ENCODE assay signal across 31 cellular contexts in genomic region chr5:3024126-3024525, GRCh38.
"Had no signal": no experiment of that assay in that cellular context is flagged by ENCODE, and none has a peak within 500 bp of the region (broad histone marks: within the 10 kb centered on the region; RNA-seq: fewer than 3 reads in every experiment).

No MANE protein-coding gene starts in this region.

- H3K9me3 ChIP-seq: esophagus squamous epithelium, gastroesophageal sphincter had no signal

- H3K4me1 ChIP-seq: esophagus squamous epithelium, gastroesophageal sphincter had no signal

- H3K27ac Mint-ChIP-seq: activated CD4-positive, alpha-beta memory T cell treated with anti-CD3 and anti-CD28 coated beads for 36 hours; activated CD4-positive, alpha-beta T cell treated with anti-CD3 and anti-CD28 coated beads for 36 hours; activated CD4-positive, alpha-beta T cell treated with anti-CD3 and anti-CD28 coated beads, Interleukin-2, amount 10 ng/mL, durations not matched to agents 24 days and 14 days; activated CD8-positive, alpha-beta memory T cell treated with anti-CD3 and anti-CD28 coated beads, Interleukin-2, amount 10 ng/mL, durations not matched to agents 7 days and 5 days; activated CD8-positive, alpha-beta T cell treated with anti-CD3 and anti-CD28 coated beads, Interleukin-2, amount 10 ng/mL, durations not matched to agents 7 days and 5 days; activated naive CD8-positive, alpha-beta T cell; activated T-helper 1 cell treated with anti-CD3 and anti-CD28 coated beads, Interleukin-12 subunit alpha, Interleukin-12 subunit beta, Interleukin-2, Interleukin-4 antibody, amounts not matched to agents 30 ng/mL and 10 ng/mL and 1 ng/mL, durations not matched to agents 14 hours and 24 hours and 36 hours; activated T-helper 2 cell treated with anti-CD3 and anti-CD28 coated beads, Interferon-gamma antibody, Interleukin-2, Interleukin-4, amounts not matched to agents 10 μg/mL and 5 μg/mL and 100 μg/mL, durations not matched to agents 14 hours and 24 hours and 36 hours; T-helper 17 cell; T-helper 2 cell treated with Interferon-gamma antibody and Interleukin-4, amounts not matched to agents 5 μg/mL and 100 μg/mL, for 36 hours had no signal

- H3K27me3 Mint-ChIP-seq: activated CD4-positive, alpha-beta memory T cell treated with anti-CD3 and anti-CD28 coated beads for 36 hours; activated CD4-positive, alpha-beta T cell treated with anti-CD3 and anti-CD28 coated beads for 36 hours; activated CD4-positive, alpha-beta T cell treated with anti-CD3 and anti-CD28 coated beads, Interleukin-2, amount 10 ng/mL, durations not matched to agents 24 days and 14 days; activated CD8-positive, alpha-beta memory T cell treated with anti-CD3 and anti-CD28 coated beads, Interleukin-2, amount 10 ng/mL, durations not matched to agents 7 days and 5 days; T-helper 17 cell had no signal

- H3K4me3 Mint-ChIP-seq: activated CD4-positive, alpha-beta memory T cell treated with anti-CD3 and anti-CD28 coated beads for 36 hours; activated CD4-positive, alpha-beta T cell treated with anti-CD3 and anti-CD28 coated beads for 36 hours; activated CD4-positive, alpha-beta T cell treated with anti-CD3 and anti-CD28 coated beads, Interleukin-2, amount 10 ng/mL, durations not matched to agents 24 days and 14 days; activated CD8-positive, alpha-beta memory T cell treated with anti-CD3 and anti-CD28 coated beads, Interleukin-2, amount 10 ng/mL, durations not matched to agents 7 days and 5 days; activated CD8-positive, alpha-beta T cell treated with anti-CD3 and anti-CD28 coated beads, Interleukin-2, amount 10 ng/mL, durations not matched to agents 7 days and 5 days; activated naive CD8-positive, alpha-beta T cell; activated T-helper 1 cell treated with anti-CD3 and anti-CD28 coated beads, Interleukin-12 subunit alpha, Interleukin-12 subunit beta, Interleukin-2, Interleukin-4 antibody, amounts not matched to agents 30 ng/mL and 10 ng/mL and 1 ng/mL, durations not matched to agents 14 hours and 24 hours and 36 hours; T-helper 17 cell; T-helper 2 cell treated with Interferon-gamma antibody and Interleukin-4, amounts not matched to agents 5 μg/mL and 100 μg/mL, for 36 hours had no signal

- DNase-seq: activated CD4-positive, alpha-beta memory T cell treated with anti-CD3 and anti-CD28 coated beads for 36 hours; activated CD4-positive, alpha-beta T cell treated with anti-CD3 and anti-CD28 coated beads for 36 hours; activated CD4-positive, alpha-beta T cell treated with anti-CD3 and anti-CD28 coated beads, Interleukin-2, amount 10 ng/mL, durations not matched to agents 24 days and 14 days; activated CD4-positive, CD25-positive, alpha-beta regulatory T cell; activated CD4-positive, CD25-positive, alpha-beta regulatory T cell treated with anti-CD3 and anti-CD28 coated beads, Interleukin-2, amount 50 U/mL, for 72 hours; activated CD8-positive, alpha-beta memory T cell treated with anti-CD3 and anti-CD28 coated beads, Interleukin-2, amount 10 ng/mL, durations not matched to agents 7 days and 5 days; activated CD8-positive, alpha-beta memory T cell treated with anti-CD3 and anti-CD28 coated beads, Interleukin-2, amount 50 U/mL, for 4 hours; activated CD8-positive, alpha-beta T cell treated with anti-CD3 and anti-CD28 coated beads, Interleukin-2, amount 10 ng/mL, durations not matched to agents 7 days and 5 days; activated gamma-delta T cell treated with Interleukin-2 at 50 U/mL for 16 hours; activated naive CD4-positive, alpha-beta T cell treated with anti-CD3 and anti-CD28 coated beads, Interleukin-2, amount 50 U/mL, for 16 hours; activated naive CD4-positive, alpha-beta T cell treated with Interleukin-2 at 50 U/mL for 16 hours; activated T-cell treated with anti-CD3 and anti-CD28 coated beads, Interleukin-2, amount 50 U/mL, for 1 hour; activated T-cell treated with anti-CD3 and anti-CD28 coated beads, Interleukin-2, amount 50 U/mL, for 48 hours; amniotic stem cell; anterior cingulate cortex; caudate nucleus; cortex of kidney; dermis blood vessel endothelial cell; effector CD8-positive, alpha-beta T cell; esophagus squamous epithelium; foreskin melanocyte; SW 1271; T-helper 1 cell; T-helper 17 cell; T1000 had no signal

- H3K36me3 Mint-ChIP-seq: activated CD4-positive, alpha-beta memory T cell treated with anti-CD3 and anti-CD28 coated beads for 36 hours; activated naive CD8-positive, alpha-beta T cell had no signal

- H3K27ac ChIP-seq: epithelial cell of prostate, esophagus squamous epithelium, gastroesophageal sphincter had no signal

- H3K4me3 ChIP-seq: esophagus squamous epithelium, gastroesophageal sphincter had no signal

- H3K4me1 Mint-ChIP-seq: activated CD4-positive, alpha-beta T cell treated with anti-CD3 and anti-CD28 coated beads for 36 hours; activated CD4-positive, alpha-beta T cell treated with anti-CD3 and anti-CD28 coated beads, Interleukin-2, amount 10 ng/mL, durations not matched to agents 24 days and 14 days; activated CD8-positive, alpha-beta memory T cell treated with anti-CD3 and anti-CD28 coated beads, Interleukin-2, amount 10 ng/mL, durations not matched to agents 7 days and 5 days; T-helper 17 cell had no signal

- H3K27me3 ChIP-seq: esophagus squamous epithelium had no signal

- H3K36me3 ChIP-seq: esophagus squamous epithelium, gastroesophageal sphincter had no signal
